In genomic region chr21:33931052-33931798, GRCh38 we compare ENCODE assay signal across 8 cellular contexts. TPM values are rescaled to one million over a fixed set of nuclear protein-coding genes. Genes with fewer than 3 reads are reported as not detected.
DNase-seq lines count a peak whose midpoint lies in the region; ATAC-seq and TF ChIP-seq lines count a peak whose summit lies in the region.
"Not testable (repeated sequence)": the region's sequence is repeated elsewhere in the genome, so short reads cannot be mapped to it uniquely, and the experiment has no call there.

No MANE protein-coding gene starts in this region.

- peak; percentile 55 for ATAC-seq in HG03060 (IDR thresholded peaks at IDR 0.05; ENCODE audit: low read depth, unreplicated experiment)
- ATAC-seq in WTC11, result peak; percentile 76
- peak; percentile 65 to 76 (median 71) for ATAC-seq in right lobe of liver

- peak overlapping the region; percentile 98 for H3K27ac Mint-ChIP-seq in WTC11

- not testable (repeated sequence) for H3K36me3 Mint-ChIP-seq in WTC11

- POLR2A ChIA-PET in WTC11 (lab: Charles Lee), result interaction anchor here (0.5 to 1.0 kb wide), 4 partner anchors 15 to 155 kb away, joined by 3 to 11 read pairs (median 4); no protein-coding TSS in a partner anchor

- H3K9me3 ChIP-seq in right lobe of liver; skeletal muscle satellite cell (replicated peaks; ENCODE audit: low read length): not testable (repeated sequence)

- H3K4me3 ChIP-seq in epithelial cell of esophagus (ENCODE audit: low read length) (peak overlapping the region; percentile 64), right lobe of liver (peak overlapping the region; percentile 49 to 61 (median 54)), skeletal muscle satellite cell (ENCODE audit: low read length) (peak overlapping the region; percentile 65)

- peak overlapping the region; percentile 80 for H3K4me2 ChIP-seq in skeletal muscle satellite cell (ENCODE audit: low read length)

- DNase-seq in NCI-H748 treated with DMSO at 0.1 percent for 48 hours (lab: John Stamatoyannopoulos, UW) (peak; percentile 26), epithelial cell of esophagus (ENCODE audit: low read depth) (peak; percentile 38), ureter (ENCODE audit: low spot score) (peak; percentile 32)
- DNase-seq in WTC11 (ENCODE audit: low spot score); right lobe of liver: not testable (repeated sequence)
- peak; percentile 74 for DNase-seq in activated naive CD4-positive, alpha-beta T cell treated with Interleukin-2 at 50 U/mL for 16 hours

- H3K9me3 Mint-ChIP-seq in WTC11, result not testable (repeated sequence)

- peaks cover 28% of the 10 kb centered on the region for H3K4me1 Mint-ChIP-seq in WTC11

- CTCF ChIA-PET in WTC11 (lab: Charles Lee), result interaction anchor here (1.3 kb wide), 1 partner anchor 202 kb away, joined by 3 read pairs; no protein-coding TSS in a partner anchor

- H3K36me3 ChIP-seq in right lobe of liver; skeletal muscle satellite cell (ENCODE audit: insufficient read depth, low read length): not testable (repeated sequence)

- not testable (repeated sequence) for H3K27me3 ChIP-seq in right lobe of liver; skeletal muscle satellite cell (ENCODE audit: control insufficient read depth, insufficient read depth, low read length)

- 70% methylated on average over 2 of the region's 34 CpGs for WGBS in right lobe of liver (ENCODE audit: insufficient coverage, low coverage, low lambda C conversion rate, missing lambda C conversion rate)

- not testable (repeated sequence) for TF ChIP-seq POLR2A in right lobe of liver (IDR thresholded peaks at IDR 0.05)

- peaks cover 0 to 10% (median 0%) of the 10 kb centered on the region in 4 donors for H3K4me1 ChIP-seq in right lobe of liver
- H3K4me1 ChIP-seq in skeletal muscle satellite cell (ENCODE audit: control insufficient read depth, insufficient read depth, low read length), result not testable (repeated sequence)

- not testable (repeated sequence) for H3K27me3 Mint-ChIP-seq in WTC11 (ENCODE audit: low read depth)

- peak overlapping the region; percentile 67 to 73 (median 70) for H3K27ac ChIP-seq in right lobe of liver

- H3K9ac ChIP-seq in skeletal muscle satellite cell (ENCODE audit: low read depth, low read length), result peak overlapping the region; percentile 74

- peak overlapping the region; percentile 89 for H3K4me3 Mint-ChIP-seq in WTC11

- intact Hi-C loops in right lobe of liver (cut with DNase I), result not testable (repeated sequence)

- not testable (repeated sequence) for TF ChIP-seq CTCF in WTC11 (IDR thresholded peaks at IDR 0.05); epithelial cell of esophagus (IDR thresholded peaks at IDR 0.05; ENCODE audit: insufficient read depth, low read depth, low read length, missing control alignments); right lobe of liver (IDR thresholded peaks at IDR 0.05)

RNA-seq across cellular contexts. Expression of gene ATP5PO, which starts 15.6 kb away (rescaled TPM):
- 264 to 296 TPM (median 293 TPM) in 3 replicates for total RNA-seq in WTC11 (2021)
- total RNA-seq in right lobe of liver, result 100 to 1,000 TPM in 3 of 6 experiments, 10 to 100 TPM in 3; 87.3 to 191 (median 98.7) TPM
- 202 and 233 TPM in 2 replicates for total RNA-seq in skeletal muscle satellite cell (2012; rRNA removed)
- total RNA-seq in ureter, result 188 TPM
